In genomic region chr6:28923318-28924102, GRCh38 we compare ENCODE assay signal across 1 cellular context.
TF ChIP-seq lines count a peak whose summit lies in the region.

Gene TRIM27, minus strand, starts transcription at chr6:28923985. Its CDS starts 353 bp downstream, at chr6:28923632.

TF ChIP-seq in K562, 482 proteins besides CTCF, POLR2A, EP300 and RAD21 (continued from another document and continues in another):
- 0 out of 2 replicates have a peak, but pooled peaks have one; percentile 43 for TF ChIP-seq REST (CRISPR knock-in tag; IDR thresholded peaks at IDR 0.05; ENCODE audit: low read depth)
- TF ChIP-seq, protein P1, sequence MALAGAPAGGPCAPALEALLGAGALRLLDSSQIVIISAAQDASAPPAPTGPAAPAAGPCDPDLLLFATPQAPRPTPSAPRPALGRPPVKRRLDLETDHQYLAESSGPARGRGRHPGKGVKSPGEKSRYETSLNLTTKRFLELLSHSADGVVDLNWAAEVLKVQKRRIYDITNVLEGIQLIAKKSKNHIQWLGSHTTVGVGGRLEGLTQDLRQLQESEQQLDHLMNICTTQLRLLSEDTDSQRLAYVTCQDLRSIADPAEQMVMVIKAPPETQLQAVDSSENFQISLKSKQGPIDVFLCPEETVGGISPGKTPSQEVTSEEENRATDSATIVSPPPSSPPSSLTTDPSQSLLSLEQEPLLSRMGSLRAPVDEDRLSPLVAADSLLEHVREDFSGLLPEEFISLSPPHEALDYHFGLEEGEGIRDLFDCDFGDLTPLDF (CRISPR knock-in tag; IDR thresholded peaks at IDR 0.05) = peak; percentile 94
- TF ChIP-seq ZFP91 (CRISPR knock-in tag; IDR thresholded peaks at IDR 0.05) = peak; percentile 73
- TF ChIP-seq JUNB (CRISPR knock-in tag; conservative IDR thresholded peaks at IDR 0.05) = no peak
- 0 out of 2 replicates have a peak, but pooled peaks have one; percentile 54 for TF ChIP-seq NR2F6 (CRISPR knock-in tag; IDR thresholded peaks at IDR 0.05)
- peak; percentile 63 to 68; a peak in 3 of 4 replicates for TF ChIP-seq FOXK2 (conservative IDR thresholded peaks at IDR 0.05 in 1 of 2, IDR thresholded peaks at IDR 0.05 in 1 of 2; ENCODE audit: low read depth in 2 of 2)
- peak; percentile 93 for TF ChIP-seq GABPA (tag; conservative IDR thresholded peaks at IDR 0.05; ENCODE audit: low read depth)
- TF ChIP-seq NFATC3 (IDR thresholded peaks at IDR 0.05) = no peak
- peak; percentile 99 for TF ChIP-seq EP400 (IDR thresholded peaks at IDR 0.05)
- no peak for TF ChIP-seq MYBL2 (IDR thresholded peaks at IDR 0.05; ENCODE audit: low read depth)
- TF ChIP-seq MYBL2 (CRISPR knock-in tag; IDR thresholded peaks at IDR 0.05; ENCODE audit: borderline replicate concordance) = peak; percentile 65
- no peak for TF ChIP-seq ZNF41 (CRISPR knock-in tag; conservative IDR thresholded peaks at IDR 0.05)
- TF ChIP-seq ZNF232 (CRISPR knock-in tag; IDR thresholded peaks at IDR 0.05) = peak; percentile 70
- TF ChIP-seq CBX3 (IDR thresholded peaks at IDR 0.05; ENCODE audit: borderline replicate concordance in 1 of 2, low read length in 2 of 2) = peak in 1 of 2 experiments; percentile 12; a peak in 1 of 3 replicates
- 0 out of 2 replicates have a peak, but pooled peaks have one; percentile 45 for TF ChIP-seq ELF2 (CRISPR knock-in tag; IDR thresholded peaks at IDR 0.05)
- TF ChIP-seq, protein P2, sequence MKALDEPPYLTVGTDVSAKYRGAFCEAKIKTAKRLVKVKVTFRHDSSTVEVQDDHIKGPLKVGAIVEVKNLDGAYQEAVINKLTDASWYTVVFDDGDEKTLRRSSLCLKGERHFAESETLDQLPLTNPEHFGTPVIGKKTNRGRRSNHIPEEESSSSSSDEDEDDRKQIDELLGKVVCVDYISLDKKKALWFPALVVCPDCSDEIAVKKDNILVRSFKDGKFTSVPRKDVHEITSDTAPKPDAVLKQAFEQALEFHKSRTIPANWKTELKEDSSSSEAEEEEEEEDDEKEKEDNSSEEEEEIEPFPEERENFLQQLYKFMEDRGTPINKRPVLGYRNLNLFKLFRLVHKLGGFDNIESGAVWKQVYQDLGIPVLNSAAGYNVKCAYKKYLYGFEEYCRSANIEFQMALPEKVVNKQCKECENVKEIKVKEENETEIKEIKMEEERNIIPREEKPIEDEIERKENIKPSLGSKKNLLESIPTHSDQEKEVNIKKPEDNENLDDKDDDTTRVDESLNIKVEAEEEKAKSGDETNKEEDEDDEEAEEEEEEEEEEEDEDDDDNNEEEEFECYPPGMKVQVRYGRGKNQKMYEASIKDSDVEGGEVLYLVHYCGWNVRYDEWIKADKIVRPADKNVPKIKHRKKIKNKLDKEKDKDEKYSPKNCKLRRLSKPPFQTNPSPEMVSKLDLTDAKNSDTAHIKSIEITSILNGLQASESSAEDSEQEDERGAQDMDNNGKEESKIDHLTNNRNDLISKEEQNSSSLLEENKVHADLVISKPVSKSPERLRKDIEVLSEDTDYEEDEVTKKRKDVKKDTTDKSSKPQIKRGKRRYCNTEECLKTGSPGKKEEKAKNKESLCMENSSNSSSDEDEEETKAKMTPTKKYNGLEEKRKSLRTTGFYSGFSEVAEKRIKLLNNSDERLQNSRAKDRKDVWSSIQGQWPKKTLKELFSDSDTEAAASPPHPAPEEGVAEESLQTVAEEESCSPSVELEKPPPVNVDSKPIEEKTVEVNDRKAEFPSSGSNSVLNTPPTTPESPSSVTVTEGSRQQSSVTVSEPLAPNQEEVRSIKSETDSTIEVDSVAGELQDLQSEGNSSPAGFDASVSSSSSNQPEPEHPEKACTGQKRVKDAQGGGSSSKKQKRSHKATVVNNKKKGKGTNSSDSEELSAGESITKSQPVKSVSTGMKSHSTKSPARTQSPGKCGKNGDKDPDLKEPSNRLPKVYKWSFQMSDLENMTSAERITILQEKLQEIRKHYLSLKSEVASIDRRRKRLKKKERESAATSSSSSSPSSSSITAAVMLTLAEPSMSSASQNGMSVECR (CRISPR knock-in tag; IDR thresholded peaks at IDR 0.05) = peak; percentile 89
- no peak for TF ChIP-seq EZH2 (IDR thresholded peaks at IDR 0.05; ENCODE audit: borderline replicate concordance, low read depth, low read length)
- TF ChIP-seq ZNF431 (CRISPR knock-in tag; IDR thresholded peaks at IDR 0.05) = peak; percentile 53; the same call in 1 of the 2 replicates
- TF ChIP-seq MNT (conservative IDR thresholded peaks at IDR 0.05) = peak; percentile 92 to 97
- TF ChIP-seq ZNF282 (CRISPR knock-in tag; IDR thresholded peaks at IDR 0.05) = peak; percentile 94
- peak; percentile 98 for TF ChIP-seq SUPT5H (IDR thresholded peaks at IDR 0.05)
- no peak for TF ChIP-seq CBX5 (IDR thresholded peaks at IDR 0.05; ENCODE audit: borderline replicate concordance, low read depth)
- TF ChIP-seq TGIF2 (CRISPR knock-in tag; IDR thresholded peaks at IDR 0.05) = peak; percentile 98
- peak; percentile 92; the same call in 1 of the 2 replicates for TF ChIP-seq MED1 (CRISPR knock-in tag; IDR thresholded peaks at IDR 0.05; ENCODE audit: borderline replicate concordance)
- peak; percentile 36; the same call in 1 of the 2 replicates for TF ChIP-seq KLF13 (tag; IDR thresholded peaks at IDR 0.05; ENCODE audit: borderline replicate concordance, low read depth)
- peak; percentile 80 for TF ChIP-seq EGR1 (conservative IDR thresholded peaks at IDR 0.05)
- TF ChIP-seq, protein P3, sequence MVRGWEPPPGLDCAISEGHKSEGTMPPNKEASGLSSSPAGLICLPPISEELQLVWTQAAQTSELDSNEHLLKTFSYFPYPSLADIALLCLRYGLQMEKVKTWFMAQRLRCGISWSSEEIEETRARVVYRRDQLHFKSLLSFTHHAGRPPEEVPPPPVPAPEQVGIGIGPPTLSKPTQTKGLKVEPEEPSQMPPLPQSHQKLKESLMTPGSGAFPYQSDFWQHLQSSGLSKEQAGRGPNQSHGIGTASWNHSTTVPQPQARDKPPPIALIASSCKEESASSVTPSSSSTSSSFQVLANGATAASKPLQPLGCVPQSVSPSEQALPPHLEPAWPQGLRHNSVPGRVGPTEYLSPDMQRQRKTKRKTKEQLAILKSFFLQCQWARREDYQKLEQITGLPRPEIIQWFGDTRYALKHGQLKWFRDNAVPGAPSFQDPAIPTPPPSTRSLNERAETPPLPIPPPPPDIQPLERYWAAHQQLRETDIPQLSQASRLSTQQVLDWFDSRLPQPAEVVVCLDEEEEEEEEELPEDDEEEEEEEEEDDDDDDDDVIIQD (CRISPR knock-in tag; IDR thresholded peaks at IDR 0.05) = no peak
- TF ChIP-seq, protein P4, sequence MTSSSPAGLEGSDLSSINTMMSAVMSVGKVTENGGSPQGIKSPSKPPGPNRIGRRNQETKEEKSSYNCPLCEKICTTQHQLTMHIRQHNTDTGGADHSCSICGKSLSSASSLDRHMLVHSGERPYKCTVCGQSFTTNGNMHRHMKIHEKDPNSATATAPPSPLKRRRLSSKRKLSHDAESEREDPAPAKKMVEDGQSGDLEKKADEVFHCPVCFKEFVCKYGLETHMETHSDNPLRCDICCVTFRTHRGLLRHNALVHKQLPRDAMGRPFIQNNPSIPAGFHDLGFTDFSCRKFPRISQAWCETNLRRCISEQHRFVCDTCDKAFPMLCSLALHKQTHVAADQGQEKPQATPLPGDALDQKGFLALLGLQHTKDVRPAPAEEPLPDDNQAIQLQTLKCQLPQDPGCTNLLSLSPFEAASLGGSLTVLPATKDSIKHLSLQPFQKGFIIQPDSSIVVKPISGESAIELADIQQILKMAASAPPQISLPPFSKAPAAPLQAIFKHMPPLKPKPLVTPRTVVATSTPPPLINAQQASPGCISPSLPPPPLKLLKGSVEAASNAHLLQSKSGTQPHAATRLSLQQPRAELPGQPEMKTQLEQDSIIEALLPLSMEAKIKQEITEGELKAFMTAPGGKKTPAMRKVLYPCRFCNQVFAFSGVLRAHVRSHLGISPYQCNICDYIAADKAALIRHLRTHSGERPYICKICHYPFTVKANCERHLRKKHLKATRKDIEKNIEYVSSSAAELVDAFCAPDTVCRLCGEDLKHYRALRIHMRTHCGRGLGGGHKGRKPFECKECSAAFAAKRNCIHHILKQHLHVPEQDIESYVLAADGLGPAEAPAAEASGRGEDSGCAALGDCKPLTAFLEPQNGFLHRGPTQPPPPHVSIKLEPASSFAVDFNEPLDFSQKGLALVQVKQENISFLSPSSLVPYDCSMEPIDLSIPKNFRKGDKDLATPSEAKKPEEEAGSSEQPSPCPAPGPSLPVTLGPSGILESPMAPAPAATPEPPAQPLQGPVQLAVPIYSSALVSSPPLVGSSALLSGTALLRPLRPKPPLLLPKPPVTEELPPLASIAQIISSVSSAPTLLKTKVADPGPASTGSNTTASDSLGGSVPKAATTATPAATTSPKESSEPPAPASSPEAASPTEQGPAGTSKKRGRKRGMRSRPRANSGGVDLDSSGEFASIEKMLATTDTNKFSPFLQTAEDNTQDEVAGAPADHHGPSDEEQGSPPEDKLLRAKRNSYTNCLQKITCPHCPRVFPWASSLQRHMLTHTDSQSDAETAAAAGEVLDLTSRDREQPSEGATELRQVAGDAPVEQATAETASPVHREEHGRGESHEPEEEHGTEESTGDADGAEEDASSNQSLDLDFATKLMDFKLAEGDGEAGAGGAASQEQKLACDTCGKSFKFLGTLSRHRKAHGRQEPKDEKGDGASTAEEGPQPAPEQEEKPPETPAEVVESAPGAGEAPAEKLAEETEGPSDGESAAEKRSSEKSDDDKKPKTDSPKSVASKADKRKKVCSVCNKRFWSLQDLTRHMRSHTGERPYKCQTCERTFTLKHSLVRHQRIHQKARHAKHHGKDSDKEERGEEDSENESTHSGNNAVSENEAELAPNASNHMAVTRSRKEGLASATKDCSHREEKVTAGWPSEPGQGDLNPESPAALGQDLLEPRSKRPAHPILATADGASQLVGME (CRISPR knock-in tag; IDR thresholded peaks at IDR 0.05) = no peak; the same call in 1 of the 2 replicates
- TF ChIP-seq MAFF (IDR thresholded peaks at IDR 0.05; ENCODE audit: low read length) = no peak
- peak; percentile 51; the same call in 1 of the 2 replicates for TF ChIP-seq RNF2 (IDR thresholded peaks at IDR 0.05)
- 0 out of 2 replicates have a peak, but pooled peaks have one; percentile 10 for TF ChIP-seq NCOA1 (IDR thresholded peaks at IDR 0.05; ENCODE audit: low read depth)
- TF ChIP-seq, protein P5, sequence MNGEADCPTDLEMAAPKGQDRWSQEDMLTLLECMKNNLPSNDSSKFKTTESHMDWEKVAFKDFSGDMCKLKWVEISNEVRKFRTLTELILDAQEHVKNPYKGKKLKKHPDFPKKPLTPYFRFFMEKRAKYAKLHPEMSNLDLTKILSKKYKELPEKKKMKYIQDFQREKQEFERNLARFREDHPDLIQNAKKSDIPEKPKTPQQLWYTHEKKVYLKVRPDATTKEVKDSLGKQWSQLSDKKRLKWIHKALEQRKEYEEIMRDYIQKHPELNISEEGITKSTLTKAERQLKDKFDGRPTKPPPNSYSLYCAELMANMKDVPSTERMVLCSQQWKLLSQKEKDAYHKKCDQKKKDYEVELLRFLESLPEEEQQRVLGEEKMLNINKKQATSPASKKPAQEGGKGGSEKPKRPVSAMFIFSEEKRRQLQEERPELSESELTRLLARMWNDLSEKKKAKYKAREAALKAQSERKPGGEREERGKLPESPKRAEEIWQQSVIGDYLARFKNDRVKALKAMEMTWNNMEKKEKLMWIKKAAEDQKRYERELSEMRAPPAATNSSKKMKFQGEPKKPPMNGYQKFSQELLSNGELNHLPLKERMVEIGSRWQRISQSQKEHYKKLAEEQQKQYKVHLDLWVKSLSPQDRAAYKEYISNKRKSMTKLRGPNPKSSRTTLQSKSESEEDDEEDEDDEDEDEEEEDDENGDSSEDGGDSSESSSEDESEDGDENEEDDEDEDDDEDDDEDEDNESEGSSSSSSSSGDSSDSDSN (IDR thresholded peaks at IDR 0.05; ENCODE audit: borderline replicate concordance in 1 of 2, low read depth in 2 of 2, low read length in 2 of 2) = peak; percentile 82 to 86
- 0 out of 2 replicates have a peak, but pooled peaks have one; percentile 40 for TF ChIP-seq TAF15 (IDR thresholded peaks at IDR 0.05; ENCODE audit: low read depth, low read length)
- no peak for TF ChIP-seq CCAR2 (IDR thresholded peaks at IDR 0.05; ENCODE audit: low read depth, low read length)
